ENCODE assay signal across 20 cellular contexts in the genomic region with DNA sequence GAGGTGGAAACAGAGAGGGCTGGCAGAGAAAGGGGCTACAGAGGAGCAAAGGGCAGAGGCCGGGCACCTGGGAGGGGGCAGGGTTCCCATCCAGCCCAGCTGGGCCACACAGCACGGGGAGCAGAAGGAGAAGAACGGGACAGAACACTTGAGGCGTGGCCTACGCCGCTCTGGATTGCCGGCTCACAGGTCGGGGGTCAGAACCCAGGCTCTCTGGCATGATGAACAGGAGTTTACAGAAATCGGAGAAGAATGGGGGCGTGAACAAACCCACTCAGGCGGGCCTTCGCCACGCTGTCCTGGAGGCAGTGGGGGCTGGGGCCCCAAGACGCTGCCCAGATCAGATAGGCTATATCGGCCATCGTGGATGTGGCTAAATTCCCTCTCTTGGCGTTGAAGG.
"Had no signal": no experiment of that assay in that cellular context is flagged by ENCODE, and none has a peak within 500 bp of the region (broad histone marks: within the 10 kb centered on the region; RNA-seq: fewer than 3 reads in every experiment).

No MANE protein-coding gene starts in this region.

- DNase-seq: IMR-90, Karpas-422, KG1, MG63, NCI-H1092, NCI-H1105 treated with DMSO at 0.1 percent for 48 hours, NCI-H1417 treated with DMSO at 0.1 percent for 48 hours, NCI-H146, NCI-H1694 treated with DMSO at 0.1 percent for 48 hours, NCI-H1930, NCI-H2081, NCI-H2107, NCI-H2227 treated with DMSO at 0.1 percent for 48 hours, NCI-H524, NCI-H69, NCI-H774, SHP77, SK-N-SH had no signal

- H3K27ac ChIP-seq: RWPE1 had no signal

- FAIRE-seq: HepG2 had no signal

- H3K36me3 ChIP-seq: MG63 had no signal

- H3K9ac ChIP-seq: SK-N-SH had no signal

- H3K27me3 ChIP-seq: MG63 had no signal

- H3K9me3 ChIP-seq: MG63, SK-N-SH had no signal

- H3K4me3 ChIP-seq: MG63 had no signal

- ATAC-seq: HepG2 had no signal
